Comparison of ENCODE assay signal across 8 cellular contexts in the genomic region with DNA sequence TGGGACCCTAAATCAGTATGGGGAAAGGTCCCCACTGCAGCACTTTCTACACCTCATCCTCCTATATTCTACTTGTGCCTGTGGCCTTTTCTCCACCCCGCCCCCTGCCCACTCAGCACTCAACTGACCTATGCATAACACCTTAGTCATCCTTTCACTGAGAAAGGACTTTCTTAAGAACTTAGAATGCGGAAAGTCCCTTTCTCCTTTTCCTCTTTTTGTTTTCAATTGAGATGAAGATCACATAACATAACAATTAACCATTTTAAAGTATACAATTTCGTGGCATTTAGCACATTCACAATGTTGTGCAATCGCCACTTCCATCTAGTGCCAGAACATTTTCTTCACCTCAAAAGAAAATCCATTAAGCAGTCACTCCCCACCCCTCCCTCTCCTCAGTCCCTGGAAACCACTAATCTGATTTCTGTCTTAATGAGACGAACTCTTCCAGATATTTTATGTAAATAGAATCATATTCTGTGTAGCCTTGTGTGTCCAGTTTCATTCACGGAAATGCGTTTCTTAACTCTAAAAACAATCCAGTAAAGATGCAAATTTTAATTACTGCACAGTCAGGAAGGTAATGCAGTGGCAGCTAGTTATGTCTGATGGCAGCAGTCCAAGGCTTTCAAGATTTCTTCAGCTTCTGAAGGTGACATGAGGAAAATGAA. TPM values are rescaled to one million over a fixed set of nuclear protein-coding genes. Genes with fewer than 3 reads are reported as not detected.
A peak's percentile ranks its signal among the peaks of the same experiment; 100 is the strongest.
DNase-seq lines count a peak whose midpoint lies in the region; ATAC-seq and TF ChIP-seq lines count a peak whose summit lies in the region.

No MANE protein-coding gene starts in this region.

- H3K9me3 ChIP-seq in CD4-positive, alpha-beta T cell (ENCODE audit: control insufficient read depth, low read length): no peaks in the 10 kb centered on the region

- no peaks in the 10 kb centered on the region for H3K9me3 Mint-ChIP-seq in CD4-positive, alpha-beta T cell

- POLR2A ChIA-PET in CD4-positive, alpha-beta T cell (lab: Charles Lee): no interaction called here

- DNase-seq in CD1c-positive myeloid dendritic cell (ENCODE audit: extremely low spot score) (peak; percentile 93), NCI-H226 (peak; percentile 61), astrocyte of the spinal cord (ENCODE audit: low read depth, low spot score) (peak; percentile 68), pulmonary artery endothelial cell (ENCODE audit: low read depth, low spot score) (peak; percentile 67), NCI-H748 (lab: John Stamatoyannopoulos, UW; ENCODE audit: unreplicated experiment) (no peak)
- DNase-seq in CD4-positive, alpha-beta T cell: no peak

- no peak for TF ChIP-seq CTCF in astrocyte of the spinal cord (IDR thresholded peaks at IDR 0.05; ENCODE audit: low read depth, low read length)
- TF ChIP-seq CTCF in CD4-positive, alpha-beta T cell (IDR thresholded peaks at IDR 0.05): no peak

- intact Hi-C loops in CD4-positive, alpha-beta T cell (cut with DNase I, micrococcal nuclease): no loop called here

- no peaks in the 10 kb centered on the region for H3K27me3 Mint-ChIP-seq in CD4-positive, alpha-beta T cell

- in situ Hi-C loops in astrocyte of the spinal cord (cut with HindIII; ENCODE audit: low sequenced_read_pairs): no loop called here

- ATAC-seq in GM21423 (IDR thresholded peaks at IDR 0.05; ENCODE audit: unreplicated experiment) (peak; percentile 64), HG02970 (IDR thresholded peaks at IDR 0.05; ENCODE audit: low FRiP score, unreplicated experiment) (no peak)
- no peak for ATAC-seq in CD4-positive, alpha-beta T cell (ENCODE audit: poor library complexity)

- no peak overlapping the region for H3K4me3 ChIP-seq in astrocyte of the spinal cord (ENCODE audit: low read depth, low read length)

- H3K4me3 Mint-ChIP-seq in CD4-positive, alpha-beta T cell: no peak overlapping the region

- H3K27ac ChIP-seq in CD4-positive, alpha-beta T cell (ENCODE audit: low read depth, low read length): no peak overlapping the region

- no peak overlapping the region for H3K27ac Mint-ChIP-seq in CD4-positive, alpha-beta T cell

- CTCF ChIA-PET in CD4-positive, alpha-beta T cell (lab: Charles Lee): interaction anchor here (1.0 kb wide), 1 partner anchor 23 kb away, joined by 3 read pairs; no protein-coding TSS in a partner anchor

- H3K27me3 ChIP-seq in CD4-positive, alpha-beta T cell (ENCODE audit: control insufficient read depth, insufficient read depth, low read length): no peaks in the 10 kb centered on the region

- H3K4me1 Mint-ChIP-seq in CD4-positive, alpha-beta T cell (ENCODE audit: low read depth): peaks cover 9% of the 10 kb centered on the region

- H3K36me3 Mint-ChIP-seq in CD4-positive, alpha-beta T cell (ENCODE audit: low read depth): no peaks in the 10 kb centered on the region

RNA-seq across cellular contexts. Expression of a gene that starts 41.7 kb away (rescaled TPM):
- total RNA-seq in pulmonary artery endothelial cell: 16.8 and 30.2 TPM in 2 replicates
- 10 to 100 TPM; 23.8 to 28.2 TPM for total RNA-seq in CD4-positive, alpha-beta T cell

Comparison
In these comparisons a context has a peak if more than half of its experiments do, and no peak if none do; other contexts are left out.
1. DNase-seq: peak in CD1c-positive myeloid dendritic cell (single experiment), NCI-H226 (single experiment), astrocyte of the spinal cord (single experiment) and pulmonary artery endothelial cell (single experiment); none in NCI-H748 (single experiment) and CD4-positive, alpha-beta T cell (0 of 10).